In the genomic region with DNA sequence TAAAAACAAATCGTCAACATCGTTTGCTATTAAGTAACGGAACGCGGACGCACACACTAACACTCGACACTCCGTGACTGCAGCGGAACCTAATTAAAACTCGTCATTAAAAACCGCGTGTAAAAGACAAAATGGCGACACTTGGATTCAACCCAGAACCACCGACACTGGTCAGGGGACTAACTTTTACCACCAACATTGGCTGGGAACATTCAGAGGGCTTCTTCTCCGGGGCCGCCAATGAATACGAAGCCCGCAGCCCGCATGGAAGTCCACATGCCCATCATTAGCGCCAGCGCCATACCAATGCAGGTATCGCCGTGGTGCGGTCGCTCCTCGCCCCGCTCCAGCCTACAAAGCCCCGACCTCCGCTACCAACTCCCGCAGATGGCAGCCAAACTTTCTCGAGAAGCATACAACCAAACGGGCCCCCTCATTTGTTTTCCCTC, we compare ENCODE assay signal across 8 cellular contexts. TPM values are rescaled to one million over a fixed set of nuclear protein-coding genes. Genes with fewer than 3 reads are reported as not detected.
DNase-seq lines count a peak whose midpoint lies in the region; ATAC-seq and TF ChIP-seq lines count a peak whose summit lies in the region.

No MANE protein-coding gene starts in this region.

- no peaks in the 10 kb centered on the region for H3K9me3 ChIP-seq in suprapubic skin

- peak overlapping the region; percentile 76 for H2BK120ac ChIP-seq in mesendoderm (ENCODE audit: low read depth, low read length)

- H3K79me1 ChIP-seq in mesendoderm (ENCODE audit: low read length): no peaks in the 10 kb centered on the region

- H3K9ac ChIP-seq in mesendoderm (ENCODE audit: low read length): peak overlapping the region; percentile 98

- no peak overlapping the region for H3K23ac ChIP-seq in mesendoderm (ENCODE audit: low read length)

- no peak overlapping the region for H2BK15ac ChIP-seq in mesendoderm (replicated peaks; ENCODE audit: low read depth)

- H3K27ac ChIP-seq in mesendoderm (ENCODE audit: low read depth, low read length) (peak overlapping the region; percentile 70), suprapubic skin (peak overlapping the region; percentile 96)

- DNase-seq in A172 (ENCODE audit: low spot score): peak; percentile 3
- DNase-seq in HT1080 (ENCODE audit: low read depth): peak; percentile 15
- peak; percentile 2 for DNase-seq in activated CD4-positive, CD25-positive, alpha-beta regulatory T cell treated with anti-CD3 and anti-CD28 coated beads, Interleukin-2, amount 50 U/mL, for 16 hours (ENCODE audit: low read depth, low spot score)
- DNase-seq in effector CD8-positive, alpha-beta T cell (lab: John Stamatoyannopoulos, UW): peak; percentile 36
- peak; percentile 31 for DNase-seq in mesendoderm
- DNase-seq in suprapubic skin (ENCODE audit: low spot score in 2 of 2): peak in 1 of 2 donors; percentile 66

- no peak overlapping the region for H3K4me2 ChIP-seq in mesendoderm (ENCODE audit: low read length)

- H3K4me1 ChIP-seq in mesendoderm (ENCODE audit: control insufficient read depth, low read depth, low read length) (no peaks in the 10 kb centered on the region), suprapubic skin (no peaks in the 10 kb centered on the region)

- no peak overlapping the region for H2BK5ac ChIP-seq in mesendoderm (ENCODE audit: low read length)

- H4K8ac ChIP-seq in mesendoderm (ENCODE audit: low read depth, low read length): no peak overlapping the region

- peak overlapping the region; percentile 96 for H3K4me3 ChIP-seq in mesendoderm (ENCODE audit: low read length)
- peak overlapping the region; percentile 71 for H3K4me3 ChIP-seq in suprapubic skin

- H3K18ac ChIP-seq in mesendoderm (ENCODE audit: low read length): peak overlapping the region; percentile 78

- H3K36me3 ChIP-seq in mesendoderm (ENCODE audit: control insufficient read depth, insufficient read depth, low read length) (peaks cover 3% of the 10 kb centered on the region), suprapubic skin (peaks cover 23% of the 10 kb centered on the region)

- H3K27me3 ChIP-seq in mesendoderm (ENCODE audit: insufficient read depth, low read length, poor library complexity) (no peaks in the 10 kb centered on the region), suprapubic skin (no peaks in the 10 kb centered on the region)

- ATAC-seq in GM19043 (IDR thresholded peaks at IDR 0.05; ENCODE audit: low read depth, unreplicated experiment): peak; percentile 11
- ATAC-seq in HG03469 (IDR thresholded peaks at IDR 0.05; ENCODE audit: unreplicated experiment): no peak

- no peak for TF ChIP-seq CTCF in suprapubic skin (IDR thresholded peaks at IDR 0.05)

- peak overlapping the region; percentile 98 for H3K56ac ChIP-seq in mesendoderm (ENCODE audit: low read length)

- no peak overlapping the region for H2AK5ac ChIP-seq in mesendoderm (ENCODE audit: low read length)

- TF ChIP-seq EP300 in suprapubic skin (IDR thresholded peaks at IDR 0.05): no peak

- no peak for TF ChIP-seq POLR2A in suprapubic skin (IDR thresholded peaks at IDR 0.05)

- H3K4ac ChIP-seq in mesendoderm (ENCODE audit: low read depth, low read length): peak overlapping the region; percentile 95

- no peak overlapping the region for H4K5ac ChIP-seq in mesendoderm (ENCODE audit: low read length)

- H3K79me2 ChIP-seq in mesendoderm (ENCODE audit: control insufficient read depth, insufficient read depth, low read length): peaks cover 29% of the 10 kb centered on the region

- no CpG with 5 or more reads among the region's 32 CpGs for whole genome bisulfite sequencing in mesendoderm (ENCODE audit: extremely low coverage, insufficient coverage, low lambda C conversion rate)
- 44% methylated on average over 32 of the region's 32 CpGs for WGBS in suprapubic skin

RNA-seq across cellular contexts. Expression of gene RBMX, which starts 0.5 kb away (rescaled TPM):
- 388 and 528 TPM in 2 replicates for total RNA-seq in A172 (2014; rRNA removed; shearing (Covaris generic))
- total RNA-seq in HT1080 (2014; rRNA removed; shearing (Covaris generic)): 322 and 340 TPM in 2 replicates
- polyA plus RNA-seq in HT1080 (2015; cell fraction: cytosol; rRNA removed): 265 and 418 TPM in 2 replicates
- 569 and 859 TPM in 2 replicates for polyA plus RNA-seq in HT1080 (2015; cell fraction: nucleus; rRNA removed)
- 450 TPM for polyA plus RNA-seq in mesendoderm (2013, experiment 1 of 2)
- polyA plus RNA-seq in mesendoderm (2013, experiment 2 of 2): 448 TPM
- 100 to 1,000 TPM; 171 to 353 (median 231) TPM for total RNA-seq in suprapubic skin
